Comparison of ENCODE assay signal across 17 cellular contexts in genomic region chr10:131722121-131722520, GRCh38.
A peak's percentile ranks its signal among the peaks of the same experiment; 100 is the strongest.
DNase-seq lines count a peak whose midpoint lies in the region; ATAC-seq, FAIRE-seq and TF ChIP-seq lines count a peak whose summit lies in the region.
"Had no signal": no experiment of that assay in that cellular context is flagged by ENCODE, and none has a peak within 500 bp of the region (broad histone marks: within the 10 kb centered on the region; RNA-seq: fewer than 3 reads in every experiment).

No MANE protein-coding gene starts in this region.

- H3K4me1 ChIP-seq in colonic mucosa (no peaks in the 10 kb centered on the region), H1 (replicated peaks in 1 of 4; ENCODE audit: control insufficient read depth in 3 of 4, insufficient read depth in 4 of 4, low read length in 3 of 4) (peaks cover 0 to 16% (median 8%) of the 10 kb centered on the region in 4 experiments; a peak in 6 of 7 replicates), aorta (ENCODE audit: control insufficient read depth in 1 of 2, insufficient read depth in 2 of 2, low read length in 2 of 2) (no peaks in the 10 kb centered on the region), esophagus muscularis mucosa (peaks cover 0 to 15% (median 13%) of the 10 kb centered on the region in 4 donors)

- TF ChIP-seq CTCF in colonic mucosa (IDR thresholded peaks at IDR 0.05) (no peak), H1 (IDR thresholded peaks at IDR 0.05; ENCODE audit: control extremely low read depth in 1 of 3, insufficient read depth in 1 of 3, low read depth in 1 of 3, low read length in 3 of 3) (no peak), omental fat pad (IDR thresholded peaks at IDR 0.05) (no peak), esophagus muscularis mucosa (IDR thresholded peaks at IDR 0.05) (no peak)

- TF ChIP-seq EP300 in H1 (IDR thresholded peaks at IDR 0.05; ENCODE audit: borderline replicate concordance in 1 of 2, low read depth in 2 of 2, low read length in 2 of 2) (no peak), esophagus muscularis mucosa (IDR thresholded peaks at IDR 0.05) (no peak)

- no peak overlapping the region for H3K4me2 ChIP-seq in H1 (ENCODE audit: insufficient read depth in 1 of 2, low read depth in 2 of 2, low read length in 2 of 2)
- H3K4me2 ChIP-seq: BLaER1 treated with 17β-estradiol and CSF1 and Interleukin-3, amounts not matched to agents 10 nM and 100 nM; GM23338 had no signal

- H4K20me1 ChIP-seq in H1 (replicated peaks in 1 of 2; ENCODE audit: control insufficient read depth in 1 of 2, insufficient read depth in 2 of 2, low read length in 2 of 2): no peaks in the 10 kb centered on the region

- no peak overlapping the region for H2BK12ac ChIP-seq in H1 (ENCODE audit: low read depth, low read length)

- CTCF ChIA-PET in H1 (lab: Charles Lee; ENCODE audit: partially characterized antibody): interaction anchor here (1.0 kb wide), 1 partner anchor 131 kb away, joined by 3 read pairs; no protein-coding TSS in a partner anchor

- no peaks in the 10 kb centered on the region for H3K79me2 ChIP-seq in H1 (ENCODE audit: control insufficient read depth in 1 of 2, insufficient read depth in 2 of 2, low read length in 2 of 2)

- H4K8ac ChIP-seq in H1 (ENCODE audit: extremely low read depth, insufficient read depth, low read length): no peak overlapping the region

- H3K36me3 ChIP-seq in colonic mucosa (no peaks in the 10 kb centered on the region), H1 (ENCODE audit: control insufficient read depth in 2 of 4, insufficient read depth in 4 of 4, low read length in 3 of 4) (no peaks in the 10 kb centered on the region), aorta (ENCODE audit: control insufficient read depth in 1 of 2, insufficient read depth in 2 of 2, low read length in 1 of 2) (no peaks in the 10 kb centered on the region), esophagus muscularis mucosa (no peaks in the 10 kb centered on the region)
- H3K36me3 ChIP-seq: BLaER1 treated with 17β-estradiol and CSF1 and Interleukin-3, amounts not matched to agents 10 nM and 100 nM had no signal

- H3K23ac ChIP-seq in H1 (ENCODE audit: insufficient read length): no peak overlapping the region

- H3K14ac ChIP-seq in H1 (ENCODE audit: insufficient read length): no peak overlapping the region

- ATAC-seq in sciatic nerve: no peak
- no peak for ATAC-seq in aorta (ENCODE audit: low FRiP score)
- ATAC-seq in omental fat pad (ENCODE audit: low FRiP score): no peak
- ATAC-seq: CD8-positive, alpha-beta T cell; GM23338; HCT116 had no signal

- H3K4me3 ChIP-seq in colonic mucosa: no peak overlapping the region
- H3K4me3 ChIP-seq in H1 (ENCODE audit: extremely low read depth in 1 of 4, insufficient read depth in 2 of 4, low read depth in 3 of 4, low read length in 4 of 4): no peak overlapping the region
- H3K4me3 ChIP-seq in aorta (ENCODE audit: low read length in 2 of 2): no peak overlapping the region
- no peak overlapping the region for H3K4me3 ChIP-seq in esophagus muscularis mucosa
- H3K4me3 ChIP-seq: BLaER1 treated with 17β-estradiol and CSF1 and Interleukin-3, amounts not matched to agents 10 nM and 100 nM; GM23338 had no signal

- TF ChIP-seq POLR2A in H1 (IDR thresholded peaks at IDR 0.05; ENCODE audit: control extremely low read depth in 1 of 2, low read depth in 2 of 2, low read length in 2 of 2): no peak
- TF ChIP-seq POLR2A in esophagus muscularis mucosa (IDR thresholded peaks at IDR 0.05; ENCODE audit: low read depth): no peak

- H3K9me3 ChIP-seq in colonic mucosa (no peaks in the 10 kb centered on the region), H1 (ENCODE audit: insufficient read depth in 2 of 2, low read depth in 1 of 2, low read length in 1 of 2) (no peaks in the 10 kb centered on the region; a peak in 2 of 4 replicates), aorta (ENCODE audit: control insufficient read depth, low read length) (peaks cover 1% of the 10 kb centered on the region), esophagus muscularis mucosa (peaks cover 0 to 7% (median 2%) of the 10 kb centered on the region in 4 donors)

- no peak overlapping the region for H2BK120ac ChIP-seq in H1 (replicated peaks; ENCODE audit: low read depth, low read length)

- H3K56ac ChIP-seq in H1 (replicated peaks; ENCODE audit: insufficient read length, low read depth, low read length): no peak overlapping the region

- H3K27ac ChIP-seq in colonic mucosa (no peak overlapping the region), H1 (ENCODE audit: low read depth, low read length) (no peak overlapping the region), aorta (ENCODE audit: low read depth in 1 of 2, low read length in 2 of 2) (no peak overlapping the region), esophagus muscularis mucosa (replicated peaks in 1 of 4) (no peak overlapping the region)
- H3K27ac ChIP-seq: BLaER1 treated with 17β-estradiol and CSF1 and Interleukin-3, amounts not matched to agents 10 nM and 100 nM; HL-60 had no signal

- no peaks in the 10 kb centered on the region for H3K23me2 ChIP-seq in H1 (ENCODE audit: low read depth, low read length)

- POLR2A ChIA-PET in H1 (lab: Charles Lee; ENCODE audit: partially characterized antibody): no interaction called here

- no peak for FAIRE-seq in H1 (lab: Jason Lieb, UNC)
- FAIRE-seq: GM12892, GM18507 had no signal

- intact Hi-C loops in colonic mucosa (cut with DNase I): no loop called here
- intact Hi-C loops in sciatic nerve (cut with DNase I): no loop called here
- intact Hi-C loops in aorta (cut with DNase I): no loop called here
- intact Hi-C loops in esophagus muscularis mucosa (cut with DNase I): no loop called here

- no peak for TF ChIP-seq RAD21 in H1 (IDR thresholded peaks at IDR 0.05 in 1 of 2, conservative IDR thresholded peaks at IDR 0.05 in 1 of 2; ENCODE audit: low read depth in 2 of 2, low read length in 2 of 2)

- H2AFZ ChIP-seq in H1 (ENCODE audit: low read length): no peak overlapping the region
- H2AFZ ChIP-seq: GM23338 had no signal

- no peak overlapping the region for H4K5ac ChIP-seq in H1 (ENCODE audit: insufficient read length, low read depth, low read length)

- H3K27me3 ChIP-seq in colonic mucosa (no peaks in the 10 kb centered on the region), H1 (replicated peaks in 1 of 4; ENCODE audit: control insufficient read depth in 3 of 4, extremely low read depth in 1 of 4, insufficient read depth in 3 of 4, low read length in 3 of 4) (peaks cover 0 to 4% (median 3%) of the 10 kb centered on the region in 4 experiments; a peak in 4 of 7 replicates), aorta (ENCODE audit: control insufficient read depth in 1 of 2, insufficient read depth in 2 of 2, low read length in 1 of 2) (no peaks in the 10 kb centered on the region), esophagus muscularis mucosa (no peaks in the 10 kb centered on the region)
- H3K27me3 ChIP-seq: BLaER1 treated with 17β-estradiol and CSF1 and Interleukin-3, amounts not matched to agents 10 nM and 100 nM had no signal

- H3K9ac ChIP-seq in colonic mucosa (ENCODE audit: low read depth in 2 of 2, low read length in 2 of 2): no peak overlapping the region
- H3K9ac ChIP-seq in H1 (replicated peaks in 1 of 4; ENCODE audit: extremely low read depth in 1 of 4, low read depth in 3 of 4, low read length in 3 of 4): no peak overlapping the region
- H3K9ac ChIP-seq: BLaER1 treated with 17β-estradiol and CSF1 and Interleukin-3, amounts not matched to agents 10 nM and 100 nM had no signal

- no peak overlapping the region for H4K91ac ChIP-seq in H1 (replicated peaks; ENCODE audit: insufficient read length, low read length)

- no peaks in the 10 kb centered on the region for H3K79me1 ChIP-seq in H1 (ENCODE audit: low read depth, low read length)

- WGBS in H1 (ENCODE audit: extremely low coverage in 1 of 2, insufficient coverage in 1 of 2, insufficient read length in 1 of 2, insufficient replicate concordance in 2 of 2, low coverage in 1 of 2, low lambda C conversion rate in 2 of 2, missing lambda C conversion rate in 1 of 2), 2 experiments: 92% methylated on average over 5 of the region's 5 CpGs; no CpG with 5 or more reads in 1 of the 2 experiments
- 90 to 91% methylated on average over 5 of the region's 5 CpGs for WGBS in aorta, 2 donors
- WGBS in esophagus muscularis mucosa: 91% methylated on average over 5 of the region's 5 CpGs

- 0 out of 2 replicates have a peak overlapping the region, but pooled peaks have one; percentile 53 for H2AK5ac ChIP-seq in H1 (ENCODE audit: low read depth, low read length)

- H2BK20ac ChIP-seq in H1 (ENCODE audit: low read length): no peak overlapping the region

- DNase-seq in colonic mucosa (peak; percentile 5), H1 (ENCODE audit: low read depth in 1 of 2, low spot score in 2 of 2) (no peak), sciatic nerve (ENCODE audit: low spot score) (peak; percentile 17), aorta (peak; percentile 24 to 29), omental fat pad (ENCODE audit: low spot score) (no peak), esophagus muscularis mucosa (ENCODE audit: extremely low spot score) (no peak)
- DNase-seq: DMS79, GDM1, H7, HFFc6 had no signal

- no peak overlapping the region for H3K4ac ChIP-seq in H1 (replicated peaks; ENCODE audit: insufficient read length, low read depth, low read length)

- H3K18ac ChIP-seq in H1 (ENCODE audit: extremely low read depth, low read length): no peak overlapping the region

- no peak overlapping the region for H2BK5ac ChIP-seq in H1 (ENCODE audit: low read depth, low read length)

- H2BK15ac ChIP-seq in H1 (ENCODE audit: low read length): no peak overlapping the region

TF ChIP-seq in H1, 55 proteins besides CTCF, POLR2A, EP300 and RAD21 (continues in another document):
- TF ChIP-seq RFX5 (IDR thresholded peaks at IDR 0.05; ENCODE audit: borderline replicate concordance, low read depth, low read length) (no peak), CHD2 (IDR thresholded peaks at IDR 0.05; ENCODE audit: low read length) (no peak), RXRA (IDR thresholded peaks at IDR 0.05; ENCODE audit: insufficient read depth, low read depth, low read length) (no peak), GABPA (IDR thresholded peaks at IDR 0.05; ENCODE audit: borderline replicate concordance, insufficient read depth, low read length) (no peak), CBX5 (IDR thresholded peaks at IDR 0.05; ENCODE audit: low read depth, low read length) (no peak), TAF7 (optimal IDR thresholded peaks at IDR 0.05; ENCODE audit: borderline replicate concordance, low read depth, low read length) (no peak), BCL11A (IDR thresholded peaks at IDR 0.05; ENCODE audit: low read depth in 2 of 2, low read length in 2 of 2) (no peak), MAFK (IDR thresholded peaks at IDR 0.05; ENCODE audit: low read depth, low read length) (no peak), EZH2 (IDR thresholded peaks at IDR 0.05; ENCODE audit: low read depth, low read length, severe bottlenecking) (no peak), BACH1 (IDR thresholded peaks at IDR 0.05; ENCODE audit: low read length) (no peak), SRF (IDR thresholded peaks at IDR 0.05; ENCODE audit: low read depth, low read length) (no peak), JUN (IDR thresholded peaks at IDR 0.05; ENCODE audit: low read depth, low read length) (no peak), SIX5 (IDR thresholded peaks at IDR 0.05; ENCODE audit: low read depth, low read length) (no peak), HDAC6 (IDR thresholded peaks at IDR 0.05; ENCODE audit: low read depth, low read length) (no peak), POLR2AphosphoS5 (IDR thresholded peaks at IDR 0.05; ENCODE audit: low read depth, low read length) (no peak)

Comparison
In these comparisons a context has a peak if more than half of its experiments do, and no peak if none do; other contexts are left out.
1. DNase-seq: peak in colonic mucosa (single experiment), sciatic nerve (single experiment) and aorta (2 of 2); none in H1 (0 of 2), omental fat pad (single experiment) and esophagus muscularis mucosa (single experiment).